ENCODE assay signal across 10 cellular contexts in the genomic region with DNA sequence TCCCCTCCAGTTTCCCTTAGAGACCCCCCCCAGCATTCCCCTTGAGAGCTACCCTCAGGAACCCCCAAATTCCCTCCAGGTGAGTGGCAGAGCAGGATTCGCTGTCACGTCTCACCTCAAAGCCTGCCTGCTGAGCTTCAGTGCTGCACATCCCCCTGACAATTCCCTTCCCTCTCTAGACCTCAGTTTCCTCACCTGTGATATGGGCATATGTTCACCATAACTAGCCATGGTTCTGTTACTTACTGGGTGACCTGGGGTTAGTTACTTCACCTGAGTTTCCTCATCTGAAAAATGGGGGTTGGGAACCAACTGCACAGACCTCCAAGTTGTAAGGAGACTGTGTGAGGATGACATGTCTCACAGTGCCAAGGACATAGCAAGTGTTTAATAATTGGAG.
"Had no signal": no experiment of that assay in that cellular context is flagged by ENCODE, and none has a peak within 500 bp of the region (broad histone marks: within the 10 kb centered on the region; RNA-seq: fewer than 3 reads in every experiment).

No MANE protein-coding gene starts in this region.

- H2AFZ ChIP-seq: GM23338 had no signal

- DNase-seq: H9, HCEC 1CT, HFFc6, IMR-90, KBM-7 had no signal

- ATAC-seq: GM23338 had no signal

- H3K4me2 ChIP-seq: GM23338, KMS-11 had no signal

- FAIRE-seq: H1, H54 had no signal

- H3K27ac ChIP-seq: HL-60, KMS-11 had no signal

- H3K4me3 ChIP-seq: GM23338 had no signal
